Comparison of ENCODE assay signal across 8 cellular contexts in genomic region chr1:25030674-25031589, GRCh38.
A peak's percentile ranks its signal among the peaks of the same experiment; 100 is the strongest.
DNase-seq lines count a peak whose midpoint lies in the region; ATAC-seq and TF ChIP-seq lines count a peak whose summit lies in the region.

No MANE protein-coding gene starts in this region.

- ATAC-seq in GM18520 (IDR thresholded peaks at IDR 0.05; ENCODE audit: unreplicated experiment) (peak; percentile 38), HG02938 (IDR thresholded peaks at IDR 0.05; ENCODE audit: unreplicated experiment) (peak; percentile 50), left cardiac atrium (no peak)
- peak; percentile 77 for ATAC-seq in stimulated activated naive CD8-positive, alpha-beta T cell treated with anti-CD3 and anti-CD28 coated beads, Interleukin-15, amount 100 ng/mL, for 72 hours

- H3K27me3 Mint-ChIP-seq in stimulated activated naive CD8-positive, alpha-beta T cell treated with anti-CD3 and anti-CD28 coated beads, Interleukin-15, amount 100 ng/mL, for 72 hours, result no peaks in the 10 kb centered on the region
- peaks cover 2% of the 10 kb centered on the region for H3K27me3 Mint-ChIP-seq in glutamatergic neuron (ENCODE audit: unreplicated experiment)

- intact Hi-C loops in left cardiac atrium (cut with DNase I), result no loop called here

- peak overlapping the region; percentile 96 to 98 for H3K27ac Mint-ChIP-seq in stimulated activated naive CD8-positive, alpha-beta T cell treated with anti-CD3 and anti-CD28 coated beads, Interleukin-15, amount 100 ng/mL, for 72 hours
- no peak overlapping the region for H3K27ac Mint-ChIP-seq in glutamatergic neuron (ENCODE audit: unreplicated experiment)

- peak overlapping the region; percentile 49 to 68 for H3K4me3 Mint-ChIP-seq in stimulated activated naive CD8-positive, alpha-beta T cell treated with anti-CD3 and anti-CD28 coated beads, Interleukin-15, amount 100 ng/mL, for 72 hours
- no peak overlapping the region for H3K4me3 Mint-ChIP-seq in glutamatergic neuron (ENCODE audit: unreplicated experiment)

- H3K36me3 Mint-ChIP-seq in glutamatergic neuron (ENCODE audit: unreplicated experiment), result no peaks in the 10 kb centered on the region

- H3K9me3 Mint-ChIP-seq in stimulated activated naive CD8-positive, alpha-beta T cell treated with anti-CD3 and anti-CD28 coated beads, Interleukin-15, amount 100 ng/mL, for 72 hours, result no peaks in the 10 kb centered on the region
- no peaks in the 10 kb centered on the region for H3K9me3 Mint-ChIP-seq in glutamatergic neuron (ENCODE audit: unreplicated experiment)

- DNase-seq in activated CD4-positive, CD25-positive, alpha-beta regulatory T cell (lab: John Stamatoyannopoulos, UW), result peak; percentile 36 to 53 (median 46)
- DNase-seq in effector CD8-positive, alpha-beta T cell (lab: John Stamatoyannopoulos, UW), result peak; percentile 30
- peak; percentile 80 to 89 for DNase-seq in stimulated activated naive CD8-positive, alpha-beta T cell treated with anti-CD3 and anti-CD28 coated beads, Interleukin-15, amount 100 ng/mL, for 72 hours
- DNase-seq in HPDE6-E6E7 (ENCODE audit: extremely low spot score) (no peak), left cardiac atrium (no peak), glutamatergic neuron (no peak)

- no peaks in the 10 kb centered on the region for H3K4me1 Mint-ChIP-seq in stimulated activated naive CD8-positive, alpha-beta T cell treated with anti-CD3 and anti-CD28 coated beads, Interleukin-15, amount 100 ng/mL, for 72 hours
- H3K4me1 Mint-ChIP-seq in glutamatergic neuron (ENCODE audit: low read depth, unreplicated experiment), result peaks cover 2% of the 10 kb centered on the region

- no peak for TF ChIP-seq CTCF in glutamatergic neuron (IDR thresholded peaks at IDR 0.05; ENCODE audit: partially characterized antibody, unreplicated experiment)

Comparison
In these comparisons a context has a peak if more than half of its experiments do, and no peak if none do; other contexts are left out.
1. ATAC-seq: peak in GM18520 (single experiment), HG02938 (single experiment) and stimulated activated naive CD8-positive, alpha-beta T cell treated with anti-CD3 and anti-CD28 coated beads, Interleukin-15, amount 100 ng/mL, for 72 hours (single experiment); none in left cardiac atrium (0 of 2).
2. DNase-seq: peak in activated CD4-positive, CD25-positive, alpha-beta regulatory T cell (4 of 4), effector CD8-positive, alpha-beta T cell (single experiment) and stimulated activated naive CD8-positive, alpha-beta T cell treated with anti-CD3 and anti-CD28 coated beads, Interleukin-15, amount 100 ng/mL, for 72 hours (2 of 2); none in HPDE6-E6E7 (single experiment), left cardiac atrium (single experiment) and glutamatergic neuron (single experiment).